In genomic region chr1:64163972-64164371, GRCh38 we compare ENCODE assay signal across 10 cellular contexts. TPM values are rescaled to one million over a fixed set of nuclear protein-coding genes. Genes with fewer than 3 reads are reported as not detected.
A peak's percentile ranks its signal among the peaks of the same experiment; 100 is the strongest.
DNase-seq lines count a peak whose midpoint lies in the region; ATAC-seq and TF ChIP-seq lines count a peak whose summit lies in the region.
"Had no signal": no experiment of that assay in that cellular context is flagged by ENCODE, and none has a peak within 500 bp of the region (broad histone marks: within the 10 kb centered on the region; RNA-seq: fewer than 3 reads in every experiment).

No MANE protein-coding gene starts in this region.

- no peak overlapping the region for H3K4me3 Mint-ChIP-seq in H9
- H3K4me3 Mint-ChIP-seq in stimulated activated memory B cell treated with anti-CD40 and anti-IgM and Interleukin-4, amounts not matched to agents 10 μg/mL and 1 μg/mL and 100 μg/mL, for 72 hours, result no peak overlapping the region
- H3K4me3 Mint-ChIP-seq: activated T-cell treated with anti-CD3 and anti-CD28 coated beads, Interleukin-2, amount 50 U/mL, for 72 hours had no signal

- no CpG with 5 or more reads among the region's 1 CpG for WGBS in H9 (ENCODE audit: extremely low coverage, insufficient read length, low lambda C conversion rate)

- no peaks in the 10 kb centered on the region for H3K4me1 ChIP-seq in H9 (ENCODE audit: insufficient read depth, low read length)

- no peaks in the 10 kb centered on the region for H3K27me3 Mint-ChIP-seq in H9 (ENCODE audit: low read depth)
- H3K27me3 Mint-ChIP-seq in stimulated activated memory B cell treated with anti-CD40 and anti-IgM and Interleukin-4, amounts not matched to agents 10 μg/mL and 1 μg/mL and 100 μg/mL, for 72 hours, result peaks cover 13% of the 10 kb centered on the region

- H3T11ph ChIP-seq in H9 (ENCODE audit: low read length), result no peak overlapping the region

- H2BK20ac ChIP-seq in H9 (ENCODE audit: low read depth, low read length, poor library complexity, severe bottlenecking), result no peak overlapping the region

- H3K9me3 Mint-ChIP-seq in H9, result peaks cover 3 to 16% of the 10 kb centered on the region in 2 experiments; a peak in 4 of 5 replicates
- no peaks in the 10 kb centered on the region for H3K9me3 Mint-ChIP-seq in stimulated activated memory B cell treated with anti-CD40 and anti-IgM and Interleukin-4, amounts not matched to agents 10 μg/mL and 1 μg/mL and 100 μg/mL, for 72 hours

- H3K9me3 ChIP-seq in H9 (ENCODE audit: control insufficient read depth, low read depth, low read length), result peaks cover 7% of the 10 kb centered on the region

- no peaks in the 10 kb centered on the region for H3K79me1 ChIP-seq in H9 (ENCODE audit: insufficient read depth, low read depth, low read length, poor library complexity, severe bottlenecking)

- no peaks in the 10 kb centered on the region for H3K27me3 ChIP-seq in H9 (ENCODE audit: insufficient read depth, low read length)

- H3K9ac ChIP-seq in H9 (ENCODE audit: extremely low read depth, insufficient read length, low read length), result no peak overlapping the region

- no peak for DNase-seq in H9
- peak; percentile 35 for DNase-seq in RPMI7951 (ENCODE audit: low read depth)
- peak; percentile 56 for DNase-seq in fibroblast of villous mesenchyme (ENCODE audit: low read depth)
- DNase-seq in retinal pigment epithelial cell (ENCODE audit: low read depth), result no peak
- DNase-seq in stimulated activated CD4-positive, alpha-beta T cell treated with anti-CD3 and anti-CD28 coated beads, Interleukin-15, amount 100 ng/mL, for 24 hours, result no peak
- DNase-seq: activated T-cell treated with anti-CD3 and anti-CD28 coated beads, Interleukin-2, amount 50 U/mL, for 72 hours; NCI-H1930 had no signal

- H2BK15ac ChIP-seq in H9 (ENCODE audit: low read depth, low read length), result no peak overlapping the region

- no peak overlapping the region for H2AK5ac ChIP-seq in H9 (ENCODE audit: insufficient read length, low read length)

- H3K4ac ChIP-seq in H9 (ENCODE audit: low read depth, low read length), result no peak overlapping the region

- H2AFZ ChIP-seq in H9 (ENCODE audit: low read length), result no peak overlapping the region

- H4K91ac ChIP-seq in H9 (ENCODE audit: insufficient read length, low read depth, low read length), result no peak overlapping the region

- H3K23me2 ChIP-seq in H9 (ENCODE audit: insufficient read length, low read depth, low read length, poor library complexity, severe bottlenecking), result no peaks in the 10 kb centered on the region

- no peak overlapping the region for H3K23ac ChIP-seq in H9 (ENCODE audit: insufficient read length, low read depth, low read length)

- no peak overlapping the region for H2BK5ac ChIP-seq in H9 (ENCODE audit: insufficient read length, low read length)

- H4K8ac ChIP-seq in H9 (replicated peaks; ENCODE audit: insufficient read length, low read depth, low read length), result no peak overlapping the region

- no peak overlapping the region for H3K56ac ChIP-seq in H9 (ENCODE audit: insufficient read length, low read depth, low read length)

- H4K20me1 ChIP-seq in H9 (ENCODE audit: control insufficient read depth, insufficient read depth, insufficient read length), result no peaks in the 10 kb centered on the region

- H3K79me2 ChIP-seq in H9 (ENCODE audit: insufficient read depth, low read length), result no peaks in the 10 kb centered on the region

- peaks cover 46 to 58% (median 54%) of the 10 kb centered on the region in 3 experiments for H3K36me3 Mint-ChIP-seq in H9 (ENCODE audit: insufficient read depth in 1 of 3, low read depth in 3 of 3)
- no peaks in the 10 kb centered on the region for H3K36me3 Mint-ChIP-seq in stimulated activated memory B cell treated with anti-CD40 and anti-IgM and Interleukin-4, amounts not matched to agents 10 μg/mL and 1 μg/mL and 100 μg/mL, for 72 hours

- H4K5ac ChIP-seq in H9 (ENCODE audit: insufficient read length, low read depth, low read length), result no peak overlapping the region

- H3K4me1 Mint-ChIP-seq in H9, result peaks cover 0 to 16% of the 10 kb centered on the region in 2 experiments; a peak in 3 of 4 replicates
- no peaks in the 10 kb centered on the region for H3K4me1 Mint-ChIP-seq in stimulated activated memory B cell treated with anti-CD40 and anti-IgM and Interleukin-4, amounts not matched to agents 10 μg/mL and 1 μg/mL and 100 μg/mL, for 72 hours

- TF ChIP-seq CTCF in H9 (conservative IDR thresholded peaks at IDR 0.05) (peak; percentile 66), fibroblast of villous mesenchyme (IDR thresholded peaks at IDR 0.05; ENCODE audit: insufficient read depth, low read depth, low read length) (peak; percentile 55), retinal pigment epithelial cell (conservative IDR thresholded peaks at IDR 0.05; ENCODE audit: low read depth, low read length) (peak; percentile 68)

- ATAC-seq in stimulated activated memory B cell treated with anti-CD40 and anti-IgM and Interleukin-4, amounts not matched to agents 10 μg/mL and 1 μg/mL and 100 μg/mL, for 72 hours, result no peak
- ATAC-seq in HG03039 (IDR thresholded peaks at IDR 0.05; ENCODE audit: unreplicated experiment), result no peak
- no peak for ATAC-seq in GM18517 (IDR thresholded peaks at IDR 0.05; ENCODE audit: unreplicated experiment)
- ATAC-seq: activated T-cell treated with anti-CD3 and anti-CD28 coated beads, Interleukin-2, amount 50 U/mL, for 72 hours had no signal

- H3K14ac ChIP-seq in H9 (ENCODE audit: insufficient read depth, low read length), result no peak overlapping the region

- H3K27ac Mint-ChIP-seq in H9, result peak overlapping the region in 1 of 3 experiments; percentile 65; a peak in 3 of 7 replicates
- no peak overlapping the region for H3K27ac Mint-ChIP-seq in stimulated activated memory B cell treated with anti-CD40 and anti-IgM and Interleukin-4, amounts not matched to agents 10 μg/mL and 1 μg/mL and 100 μg/mL, for 72 hours
- H3K27ac Mint-ChIP-seq: activated T-cell treated with anti-CD3 and anti-CD28 coated beads, Interleukin-2, amount 50 U/mL, for 72 hours had no signal

- H2BK120ac ChIP-seq in H9 (ENCODE audit: low read depth, low read length, poor library complexity, severe bottlenecking), result no peak overlapping the region

- H3K27ac ChIP-seq in H9 (ENCODE audit: insufficient read length, low read depth, low read length), result no peak overlapping the region

- no peak overlapping the region for H3K4me2 ChIP-seq in H9 (ENCODE audit: insufficient read depth, insufficient read length, low read length)

- H2BK12ac ChIP-seq in H9 (ENCODE audit: insufficient read length, low read depth, low read length), result no peak overlapping the region

- H3K4me3 ChIP-seq in fibroblast of villous mesenchyme (ENCODE audit: low read depth, low read length) (no peak overlapping the region), retinal pigment epithelial cell (ENCODE audit: low read length) (no peak overlapping the region)

- H3K18ac ChIP-seq in H9 (ENCODE audit: insufficient read length, low read depth, low read length), result no peak overlapping the region

RNA-seq across cellular contexts. Expression of gene UBE2U, which starts 39.5 kb away (rescaled TPM):
- not detected in 2 replicates for total RNA-seq in H9 (2021)
- total RNA-seq in RPMI7951 (2014; rRNA removed; shearing (Covaris generic)), result not detected in 2 replicates
- not detected in 2 replicates for total RNA-seq in fibroblast of villous mesenchyme
- total RNA-seq: activated T-cell treated with anti-CD3 and anti-CD28 coated beads, Interleukin-2, amount 50 U/mL, for 72 hours had no signal

Comparison
In these comparisons a context has a peak if more than half of its experiments do, and no peak if none do; other contexts are left out.
1. DNase-seq: peak in RPMI7951 (single experiment) and fibroblast of villous mesenchyme (single experiment); none in H9 (single experiment), retinal pigment epithelial cell (single experiment) and stimulated activated CD4-positive, alpha-beta T cell treated with anti-CD3 and anti-CD28 coated beads, Interleukin-15, amount 100 ng/mL, for 24 hours (single experiment).
2. Peak in every context shown above with its lines, with median percentiles within 50 percentile points of each other: CTCF ChIP-seq.